ENCODE assay signal across 23 cellular contexts in genomic region chrX:97211070-97211469, GRCh38.
"Had no signal": no experiment of that assay in that cellular context is flagged by ENCODE, and none has a peak within 500 bp of the region (broad histone marks: within the 10 kb centered on the region; RNA-seq: fewer than 3 reads in every experiment).

No MANE protein-coding gene starts in this region.

- H3K4me3 Mint-ChIP-seq: activated CD8-positive, alpha-beta T cell treated with anti-CD3 and anti-CD28 coated beads for 36 hours; activated T-cell treated with anti-CD3 and anti-CD28 coated beads, Interleukin-2, amount 50 U/mL, for 4 hours; effector memory CD8-positive, alpha-beta T cell; memory B cell; naive B cell; neural crest cell had no signal

- ATAC-seq: activated CD8-positive, alpha-beta T cell treated with anti-CD3 and anti-CD28 coated beads for 36 hours; activated T-cell treated with anti-CD3 and anti-CD28 coated beads, Interleukin-2, amount 50 U/mL, for 4 hours; effector memory CD8-positive, alpha-beta T cell; left ventricle myocardium superior; mucosa of descending colon; stimulated activated naive CD8-positive, alpha-beta T cell treated with anti-CD3 and anti-CD28 coated beads, Interleukin-15, Interleukin-2, amounts not matched to agents 100 U/mL and 50 U/mL, for 24 hours had no signal

- H3K27me3 Mint-ChIP-seq: activated CD8-positive, alpha-beta T cell treated with anti-CD3 and anti-CD28 coated beads for 36 hours; effector memory CD8-positive, alpha-beta T cell; memory B cell; naive B cell; progenitor cell of endocrine pancreas had no signal

- H3K36me3 Mint-ChIP-seq: memory B cell, naive B cell had no signal

- DNase-seq: activated CD4-positive, alpha-beta T cell treated with anti-CD3 and anti-CD28 coated beads for 4 hours; activated CD8-positive, alpha-beta T cell treated with anti-CD3 and anti-CD28 coated beads for 36 hours; activated effector memory CD4-positive, alpha-beta T cell treated with anti-CD3 and anti-CD28 coated beads, Interleukin-2, amount 50 U/mL, for 16 hours; activated naive CD4-positive, alpha-beta T cell treated with anti-CD3 and anti-CD28 coated beads, Interleukin-2, amount 50 U/mL, for 16 hours; activated T-cell treated with anti-CD3 and anti-CD28 coated beads, Interleukin-2, amount 50 U/mL, for 4 hours; effector memory CD8-positive, alpha-beta T cell; hypothalamus; kidney; left ventricle myocardium superior; mucosa of descending colon; naive B cell; stimulated activated CD4-positive, alpha-beta T cell treated with anti-CD3 and anti-CD28 coated beads, Interleukin-2, amount 100 ng/mL, for 24 hours; stimulated activated naive CD8-positive, alpha-beta T cell treated with anti-CD3 and anti-CD28 coated beads, Interleukin-15, Interleukin-2, amounts not matched to agents 100 U/mL and 50 U/mL, for 24 hours; substantia nigra; SW 1271; T-helper 2 cell; transverse colon; WERI-Rb-1 had no signal

- H3K4me1 ChIP-seq: right atrium auricular region, transverse colon, vagina had no signal

- H3K9me3 Mint-ChIP-seq: activated CD8-positive, alpha-beta T cell treated with anti-CD3 and anti-CD28 coated beads for 36 hours; activated T-cell treated with anti-CD3 and anti-CD28 coated beads, Interleukin-2, amount 50 U/mL, for 4 hours; effector memory CD8-positive, alpha-beta T cell; memory B cell had no signal

- H3K4me3 ChIP-seq: mucosa of descending colon, right atrium auricular region, transverse colon, vagina had no signal

- H3K27me3 ChIP-seq: right atrium auricular region, transverse colon, vagina had no signal

- H3K9me3 ChIP-seq: mucosa of descending colon, right atrium auricular region, transverse colon, vagina had no signal

- H3K4me1 Mint-ChIP-seq: naive B cell, neural crest cell had no signal

- H3K27ac ChIP-seq: right atrium auricular region, transverse colon, vagina, WERI-Rb-1 had no signal

- H3K27ac Mint-ChIP-seq: activated CD8-positive, alpha-beta T cell treated with anti-CD3 and anti-CD28 coated beads for 36 hours; effector memory CD8-positive, alpha-beta T cell; memory B cell; naive B cell; progenitor cell of endocrine pancreas had no signal

- H3K36me3 ChIP-seq: right atrium auricular region, transverse colon, vagina, WERI-Rb-1 had no signal
